In genomic region chr4:140818433-140818832, GRCh38 we compare ENCODE assay signal across 23 cellular contexts.
DNase-seq lines count a peak whose midpoint lies in the region; ATAC-seq, FAIRE-seq and TF ChIP-seq lines count a peak whose summit lies in the region.
"Had no signal": no experiment of that assay in that cellular context is flagged by ENCODE, and none has a peak within 500 bp of the region (broad histone marks: within the 10 kb centered on the region; RNA-seq: fewer than 3 reads in every experiment).

No MANE protein-coding gene starts in this region.

- H3K4ac ChIP-seq in IMR-90 (ENCODE audit: low read depth, low read length): no peak overlapping the region

- no peaks in the 10 kb centered on the region for H4K20me1 ChIP-seq in IMR-90 (ENCODE audit: insufficient read depth, low read length)
- H4K20me1 ChIP-seq: BLaER1 treated with 17β-estradiol and CSF1 and Interleukin-3, amounts not matched to agents 10 nM and 100 nM had no signal

- CTCF ChIA-PET in A549 (lab: Yijun Ruan, JAX) (no interaction called here), IMR-90 (lab: Yijun Ruan, JAX) (no interaction called here)

- no peak overlapping the region for H4K8ac ChIP-seq in IMR-90 (ENCODE audit: low read depth in 2 of 2, low read length in 2 of 2)

- H3K9me3 Mint-ChIP-seq in dendritic cell treated with granulocyte-macrophage colony-stimulating factor and Interleukin-4, amounts not matched to agents 40 ng/mL and 50 ng/mL, for 4 days: no peaks in the 10 kb centered on the region
- peaks cover 9% of the 10 kb centered on the region for H3K9me3 Mint-ChIP-seq in stimulated activated memory B cell treated with anti-CD40 and anti-IgM and Interleukin-4, amounts not matched to agents 10 μg/mL and 1 μg/mL and 100 μg/mL, for 72 hours
- H3K9me3 Mint-ChIP-seq: CD4-positive, alpha-beta T cell had no signal

- WGBS in A549 (ENCODE audit: missing lambda C conversion rate): 53% methylated on average over 1 of the region's 1 CpG
- WGBS in IMR-90 (ENCODE audit: extremely low coverage in 2 of 2, insufficient read length in 1 of 2), 2 experiments: no CpG with 5 or more reads among the region's 1 CpG

- H3K9me1 ChIP-seq in IMR-90 (ENCODE audit: insufficient read depth, low read length): no peaks in the 10 kb centered on the region

- H3K9ac ChIP-seq in IMR-90 (ENCODE audit: low read depth, low read length): no peak overlapping the region
- H3K9ac ChIP-seq: BLaER1 treated with 17β-estradiol and CSF1 and Interleukin-3, amounts not matched to agents 10 nM and 100 nM had no signal

- H2BK20ac ChIP-seq in IMR-90 (ENCODE audit: low read depth, low read length): no peak overlapping the region

- TF ChIP-seq RAD21 in A549 (conservative IDR thresholded peaks at IDR 0.05 in 1 of 2, IDR thresholded peaks at IDR 0.05 in 1 of 2): no peak
- TF ChIP-seq RAD21 in IMR-90 (IDR thresholded peaks at IDR 0.05; ENCODE audit: low read length): no peak

- no TSS peak for BruUV-seq in IMR-90 (replicated peaks; lab: Mats Ljungman, UMichigan)

- no peak overlapping the region for H4K5ac ChIP-seq in IMR-90 (ENCODE audit: low read depth, low read length)

- no peak overlapping the region for H2AFZ ChIP-seq in IMR-90 (replicated peaks; ENCODE audit: low read length, poor library complexity)

- POLR2A ChIA-PET in A549 (lab: Yijun Ruan, JAX): no interaction called here
- POLR2A ChIA-PET in IMR-90 (lab: Charles Lee; ENCODE audit: unreplicated experiment): no interaction called here

- in situ Hi-C loops in IMR-90 (cut with MboI; ENCODE audit: low sequenced_read_pairs): no loop called here
- in situ Hi-C loops in HAP-1 (cut with MboI; ENCODE audit: low sequenced_read_pairs): no loop called here

- no peaks in the 10 kb centered on the region for H3K9me3 ChIP-seq in A549
- H3K9me3 ChIP-seq in IMR-90 (ENCODE audit: control insufficient read depth, insufficient read depth, low read length): no peaks in the 10 kb centered on the region
- H3K9me3 ChIP-seq in HAP-1: no peaks in the 10 kb centered on the region
- H3K9me3 ChIP-seq: Caco-2 had no signal

- no peak for TF ChIP-seq EP300 in A549 (IDR thresholded peaks at IDR 0.05)

- no peak overlapping the region for H3K4me2 ChIP-seq in A549
- H3K4me2 ChIP-seq in IMR-90 (ENCODE audit: low read depth, low read length): no peak overlapping the region
- H3K4me2 ChIP-seq: BLaER1 treated with 17β-estradiol and CSF1 and Interleukin-3, amounts not matched to agents 10 nM and 100 nM had no signal

- no peak overlapping the region for H2AK9ac ChIP-seq in IMR-90 (replicated peaks; ENCODE audit: low read depth, low read length, poor library complexity)

- H3K27me3 ChIP-seq in IMR-90 (ENCODE audit: control insufficient read depth, insufficient read depth, low read length): peaks cover 20% of the 10 kb centered on the region
- no peaks in the 10 kb centered on the region for H3K27me3 ChIP-seq in HAP-1 (ENCODE audit: low read depth)
- H3K27me3 ChIP-seq: BLaER1 treated with 17β-estradiol and CSF1 and Interleukin-3, amounts not matched to agents 10 nM and 100 nM had no signal

- FAIRE-seq in A549 (lab: Jason Lieb, UNC): no peak
- FAIRE-seq: A204.1, D721Med, G401.6, GM12891, GM19239 had no signal

- peak overlapping the region; percentile 35 for H3K27ac Mint-ChIP-seq in dendritic cell treated with granulocyte-macrophage colony-stimulating factor and Interleukin-4, amounts not matched to agents 40 ng/mL and 50 ng/mL, for 4 days
- H3K27ac Mint-ChIP-seq in stimulated activated memory B cell treated with anti-CD40 and anti-IgM and Interleukin-4, amounts not matched to agents 10 μg/mL and 1 μg/mL and 100 μg/mL, for 72 hours: peak overlapping the region; percentile 54
- H3K27ac Mint-ChIP-seq: CD4-positive, alpha-beta T cell; CD8-positive, alpha-beta T cell had no signal

- TF ChIP-seq CTCF in A549 (IDR thresholded peaks at IDR 0.05) (no peak), IMR-90 (conservative IDR thresholded peaks at IDR 0.05; ENCODE audit: low read depth, low read length) (no peak)

- H3K4me3 ChIP-seq in A549 (no peak overlapping the region), IMR-90 (ENCODE audit: insufficient read depth, low read depth, low read length) (no peak overlapping the region), HAP-1 (no peak overlapping the region)
- H3K4me3 ChIP-seq: BLaER1 treated with 17β-estradiol and CSF1 and Interleukin-3, amounts not matched to agents 10 nM and 100 nM had no signal

- peaks cover 8% of the 10 kb centered on the region for H3K27me3 Mint-ChIP-seq in dendritic cell treated with granulocyte-macrophage colony-stimulating factor and Interleukin-4, amounts not matched to agents 40 ng/mL and 50 ng/mL, for 4 days
- H3K27me3 Mint-ChIP-seq in stimulated activated memory B cell treated with anti-CD40 and anti-IgM and Interleukin-4, amounts not matched to agents 10 μg/mL and 1 μg/mL and 100 μg/mL, for 72 hours: no peaks in the 10 kb centered on the region
- H3K27me3 Mint-ChIP-seq: B cell had no signal

- no peaks in the 10 kb centered on the region for H3K4me1 ChIP-seq in A549
- no peaks in the 10 kb centered on the region for H3K4me1 ChIP-seq in IMR-90 (ENCODE audit: control insufficient read depth, insufficient read depth, low read length)
- peaks cover 14% of the 10 kb centered on the region for H3K4me1 ChIP-seq in HAP-1
- H3K4me1 ChIP-seq: BLaER1 treated with 17β-estradiol and CSF1 and Interleukin-3, amounts not matched to agents 10 nM and 100 nM; Caco-2 had no signal

- H4K91ac ChIP-seq in IMR-90 (ENCODE audit: insufficient read depth, low read depth, low read length): no peak overlapping the region

- no peak overlapping the region for H3K23ac ChIP-seq in IMR-90 (ENCODE audit: low read depth, low read length)

- no peak overlapping the region for H2AK5ac ChIP-seq in IMR-90 (ENCODE audit: low read depth, low read length)

- H2BK120ac ChIP-seq in IMR-90 (ENCODE audit: low read depth, low read length): no peak overlapping the region

- no peak overlapping the region for H2BK5ac ChIP-seq in IMR-90 (ENCODE audit: low read depth, low read length, poor library complexity, severe bottlenecking)

- TF ChIP-seq POLR2A in A549 (IDR thresholded peaks at IDR 0.05; ENCODE audit: low read length) (no peak), IMR-90 (IDR thresholded peaks at IDR 0.05; ENCODE audit: low read depth, low read length) (no peak)

- H2BK15ac ChIP-seq in IMR-90 (ENCODE audit: low read depth, low read length): no peak overlapping the region

- no peak overlapping the region for H3K4me3 Mint-ChIP-seq in dendritic cell treated with granulocyte-macrophage colony-stimulating factor and Interleukin-4, amounts not matched to agents 40 ng/mL and 50 ng/mL, for 4 days
- H3K4me3 Mint-ChIP-seq in stimulated activated memory B cell treated with anti-CD40 and anti-IgM and Interleukin-4, amounts not matched to agents 10 μg/mL and 1 μg/mL and 100 μg/mL, for 72 hours: no peak overlapping the region
- H3K4me3 Mint-ChIP-seq: B cell; CD4-positive, alpha-beta T cell; CD8-positive, alpha-beta T cell had no signal

- no peak overlapping the region for H3K14ac ChIP-seq in IMR-90 (replicated peaks; ENCODE audit: low read depth, low read length)

- H3K79me1 ChIP-seq in IMR-90 (ENCODE audit: low read depth in 1 of 2, low read length in 2 of 2): no peaks in the 10 kb centered on the region

- DNase-seq in A549 (ENCODE audit: low read depth in 1 of 2, low spot score in 1 of 2) (no peak), IMR-90 (no peak), HAP-1 (ENCODE audit: low spot score in 2 of 2) (no peak), T-helper 9 cell (no peak)
- no peak for DNase-seq in activated CD4-positive, alpha-beta T cell treated with anti-CD3 and anti-CD28 coated beads for 4 hours
- DNase-seq: 8988T; AML-193; Caco-2; Calu3; CD4-positive, alpha-beta T cell; CD8-positive, alpha-beta T cell; DMS79 treated with DMSO at 0.1 percent for 48 hours; GF-D8 had no signal

- ATAC-seq in A549 (no peak), IMR-90 (ENCODE audit: low read depth) (no peak)
- no peak for ATAC-seq in stimulated activated memory B cell treated with anti-CD40 and anti-IgM and Interleukin-4, amounts not matched to agents 10 μg/mL and 1 μg/mL and 100 μg/mL, for 72 hours
- ATAC-seq: CD8-positive, alpha-beta T cell had no signal

- dilution Hi-C loops in IMR-90 (cut with HindIII; ENCODE audit: low sequenced_read_pairs, unreplicated experiment): no loop called here

- no peaks in the 10 kb centered on the region for H3K36me3 ChIP-seq in IMR-90 (ENCODE audit: control insufficient read depth, insufficient read depth, low read length)
- H3K36me3 ChIP-seq in HAP-1 (replicated peaks): no peaks in the 10 kb centered on the region
- H3K36me3 ChIP-seq: BLaER1 treated with 17β-estradiol and CSF1 and Interleukin-3, amounts not matched to agents 10 nM and 100 nM had no signal

- no peaks in the 10 kb centered on the region for H3K4me1 Mint-ChIP-seq in dendritic cell treated with granulocyte-macrophage colony-stimulating factor and Interleukin-4, amounts not matched to agents 40 ng/mL and 50 ng/mL, for 4 days (ENCODE audit: low read depth)
- H3K4me1 Mint-ChIP-seq in stimulated activated memory B cell treated with anti-CD40 and anti-IgM and Interleukin-4, amounts not matched to agents 10 μg/mL and 1 μg/mL and 100 μg/mL, for 72 hours: peaks cover 19% of the 10 kb centered on the region

- no peak overlapping the region for H3K56ac ChIP-seq in IMR-90 (ENCODE audit: extremely low read depth, insufficient read depth, low read length)

- intact Hi-C loops in IMR-90 (cut with micrococcal nuclease): no loop called here
- intact Hi-C loops in dendritic cell treated with granulocyte-macrophage colony-stimulating factor and Interleukin-4, amounts not matched to agents 40 ng/mL and 50 ng/mL, for 4 days (cut with micrococcal nuclease): no loop called here

- H3K27ac ChIP-seq in A549: no peak overlapping the region
- H3K27ac ChIP-seq in IMR-90 (ENCODE audit: insufficient read depth, low read length): no peak overlapping the region
- H3K27ac ChIP-seq: BLaER1 treated with 17β-estradiol and CSF1 and Interleukin-3, amounts not matched to agents 10 nM and 100 nM; C4-2B had no signal

- H3K36me3 Mint-ChIP-seq in dendritic cell treated with granulocyte-macrophage colony-stimulating factor and Interleukin-4, amounts not matched to agents 40 ng/mL and 50 ng/mL, for 4 days (ENCODE audit: low read depth): no peaks in the 10 kb centered on the region
- H3K36me3 Mint-ChIP-seq in stimulated activated memory B cell treated with anti-CD40 and anti-IgM and Interleukin-4, amounts not matched to agents 10 μg/mL and 1 μg/mL and 100 μg/mL, for 72 hours: peaks cover 12% of the 10 kb centered on the region
- H3K36me3 Mint-ChIP-seq: CD8-positive, alpha-beta T cell had no signal

- H3K18ac ChIP-seq in IMR-90 (ENCODE audit: low read depth, low read length): no peak overlapping the region

TF ChIP-seq in A549, 52 proteins besides CTCF, POLR2A, EP300 and RAD21 (continues in another document):
- TF ChIP-seq TFCP2L1 (CRISPR knock-in tag; IDR thresholded peaks at IDR 0.05): no peak
- TF ChIP-seq MAFK (IDR thresholded peaks at IDR 0.05; ENCODE audit: partially characterized antibody): peak; percentile 31
- TF ChIP-seq CBX8 (IDR thresholded peaks at IDR 0.05): no peak
- no peak for TF ChIP-seq RARB (CRISPR knock-in tag; IDR thresholded peaks at IDR 0.05)

TF ChIP-seq in IMR-90, 13 proteins besides CTCF, POLR2A, EP300 and RAD21 (continues in another document):
- no peak for TF ChIP-seq MAZ (IDR thresholded peaks at IDR 0.05; ENCODE audit: borderline replicate concordance, low read depth, low read length)
